Comparison of ENCODE assay signal across 9 cellular contexts in the genomic region with DNA sequence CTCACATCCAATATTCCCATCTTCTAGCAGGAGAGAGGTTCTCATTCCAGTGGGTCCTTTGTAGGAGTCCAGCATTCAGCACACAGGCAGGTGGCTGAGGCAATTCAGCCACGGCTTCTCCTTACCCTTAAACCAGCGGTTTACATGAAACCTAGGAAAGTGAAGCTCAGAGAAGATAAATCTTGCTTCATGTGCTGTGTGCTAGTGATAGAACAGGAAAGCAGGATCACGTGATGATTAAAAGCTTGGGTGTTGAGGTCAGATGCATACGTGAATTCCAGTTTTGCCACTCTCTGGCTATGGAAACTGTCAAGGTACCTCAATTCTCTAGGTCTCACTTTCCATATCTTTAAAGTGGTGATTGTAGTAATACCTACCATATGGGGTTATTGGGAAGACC.
"Had no signal": no experiment of that assay in that cellular context is flagged by ENCODE, and none has a peak within 500 bp of the region (broad histone marks: within the 10 kb centered on the region; RNA-seq: fewer than 3 reads in every experiment).

No MANE protein-coding gene starts in this region.

- H3K9me3 ChIP-seq: HAP-1 had no signal

- ATAC-seq: HCT116 had no signal

- H2AFZ ChIP-seq: GM23248 had no signal

- H3K27ac ChIP-seq: GM23248, HL-60 had no signal

- H3K4me3 ChIP-seq: GM23248, HAP-1 had no signal

- H3K9ac ChIP-seq: GM23248 had no signal

- H3K36me3 ChIP-seq: HAP-1 had no signal

- H3K4me1 ChIP-seq: HAP-1 had no signal

- H3K27ac Mint-ChIP-seq: HFFc6 had no signal

- H3K4me3 Mint-ChIP-seq: HFFc6 had no signal

- DNase-seq: GM23248, GOT3, H7, HFFc6, IMR-90, KBM-7 had no signal
